Comparison of ENCODE assay signal across 16 cellular contexts in genomic region chr21:36584980-36585940, GRCh38.
A peak's percentile ranks its signal among the peaks of the same experiment; 100 is the strongest.
DNase-seq lines count a peak whose midpoint lies in the region; ATAC-seq and TF ChIP-seq lines count a peak whose summit lies in the region.
"Had no signal": no experiment of that assay in that cellular context is flagged by ENCODE, and none has a peak within 500 bp of the region (broad histone marks: within the 10 kb centered on the region; RNA-seq: fewer than 3 reads in every experiment).

No MANE protein-coding gene starts in this region.

- H3K4me3 ChIP-seq in SK-N-MC: no peak overlapping the region
- no peak overlapping the region for H3K4me3 ChIP-seq in epithelial cell of esophagus (ENCODE audit: low read length)
- no peak overlapping the region for H3K4me3 ChIP-seq in gastroesophageal sphincter
- H3K4me3 ChIP-seq: left lung, smooth muscle cell, tibial artery had no signal

- no peaks in the 10 kb centered on the region for H3K4me1 ChIP-seq in gastroesophageal sphincter
- H3K4me1 ChIP-seq: left lung, tibial artery had no signal

- DNase-seq in DMS53 (lab: John Stamatoyannopoulos, UW): peak; percentile 3
- DNase-seq in DMS53 treated with DMSO at 0.1 percent for 48 hours (lab: John Stamatoyannopoulos, UW; ENCODE audit: unreplicated experiment): no peak
- peak; percentile 89 for DNase-seq in SK-N-MC (ENCODE audit: low read depth, low spot score)
- DNase-seq in epithelial cell of esophagus (ENCODE audit: low read depth): peak; percentile 8
- no peak for DNase-seq in hippocampal formation (lab: John Stamatoyannopoulos, UW)
- DNase-seq: COR-L47; effector CD4-positive, alpha-beta T cell; glutamatergic neuron; left lung; NCI-H1930; nephron progenitor cell; tibial artery had no signal

- TF ChIP-seq CTCF in GM12874 (IDR thresholded peaks at IDR 0.05; ENCODE audit: insufficient read depth, low read depth, low read length): peak; percentile 27; the same call in 1 of the 2 replicates
- no peak for TF ChIP-seq CTCF in epithelial cell of esophagus (IDR thresholded peaks at IDR 0.05; ENCODE audit: insufficient read depth, low read depth, low read length, missing control alignments)
- TF ChIP-seq CTCF in gastroesophageal sphincter (IDR thresholded peaks at IDR 0.05): no peak

- no peak for TF ChIP-seq POLR2A in gastroesophageal sphincter (IDR thresholded peaks at IDR 0.05)

- H3K9ac ChIP-seq in SK-N-MC (ENCODE audit: insufficient read length): no peak overlapping the region

- WGBS in gastroesophageal sphincter (ENCODE audit: low coverage in 1 of 2), 2 donors: 76 to 93% methylated on average over 5 to 6 of the region's 6 CpGs

- H3K9me3 ChIP-seq in SK-N-MC (ENCODE audit: low read depth, low read length) (no peaks in the 10 kb centered on the region), gastroesophageal sphincter (no peaks in the 10 kb centered on the region)
- H3K9me3 ChIP-seq: left lung, tibial artery had no signal

- ATAC-seq in gastroesophageal sphincter (no peak), GM18519 (IDR thresholded peaks at IDR 0.05; ENCODE audit: low FRiP score, unreplicated experiment) (no peak)
- ATAC-seq: left lung had no signal

- peaks cover 24% of the 10 kb centered on the region for H3K27me3 ChIP-seq in gastroesophageal sphincter

- no peak for TF ChIP-seq EP300 in gastroesophageal sphincter (IDR thresholded peaks at IDR 0.05)

- peak overlapping the region; percentile 92 for H3K27ac ChIP-seq in SK-N-MC
- H3K27ac ChIP-seq in gastroesophageal sphincter: no peak overlapping the region
- H3K27ac ChIP-seq: left lung, tibial artery had no signal

- no peaks in the 10 kb centered on the region for H3K36me3 ChIP-seq in SK-N-MC (ENCODE audit: insufficient read depth, low read length)
- no peaks in the 10 kb centered on the region for H3K36me3 ChIP-seq in gastroesophageal sphincter
- H3K36me3 ChIP-seq: left lung, tibial artery had no signal

Comparison
In these comparisons a context has a peak if more than half of its experiments do, and no peak if none do; other contexts are left out.
1. DNase-seq: peak in DMS53 (single experiment), SK-N-MC (single experiment) and epithelial cell of esophagus (single experiment); none in DMS53 treated with DMSO at 0.1 percent for 48 hours (single experiment) and hippocampal formation (0 of 2).